9 cellular contexts compared by ENCODE assay signal in the genomic region with DNA sequence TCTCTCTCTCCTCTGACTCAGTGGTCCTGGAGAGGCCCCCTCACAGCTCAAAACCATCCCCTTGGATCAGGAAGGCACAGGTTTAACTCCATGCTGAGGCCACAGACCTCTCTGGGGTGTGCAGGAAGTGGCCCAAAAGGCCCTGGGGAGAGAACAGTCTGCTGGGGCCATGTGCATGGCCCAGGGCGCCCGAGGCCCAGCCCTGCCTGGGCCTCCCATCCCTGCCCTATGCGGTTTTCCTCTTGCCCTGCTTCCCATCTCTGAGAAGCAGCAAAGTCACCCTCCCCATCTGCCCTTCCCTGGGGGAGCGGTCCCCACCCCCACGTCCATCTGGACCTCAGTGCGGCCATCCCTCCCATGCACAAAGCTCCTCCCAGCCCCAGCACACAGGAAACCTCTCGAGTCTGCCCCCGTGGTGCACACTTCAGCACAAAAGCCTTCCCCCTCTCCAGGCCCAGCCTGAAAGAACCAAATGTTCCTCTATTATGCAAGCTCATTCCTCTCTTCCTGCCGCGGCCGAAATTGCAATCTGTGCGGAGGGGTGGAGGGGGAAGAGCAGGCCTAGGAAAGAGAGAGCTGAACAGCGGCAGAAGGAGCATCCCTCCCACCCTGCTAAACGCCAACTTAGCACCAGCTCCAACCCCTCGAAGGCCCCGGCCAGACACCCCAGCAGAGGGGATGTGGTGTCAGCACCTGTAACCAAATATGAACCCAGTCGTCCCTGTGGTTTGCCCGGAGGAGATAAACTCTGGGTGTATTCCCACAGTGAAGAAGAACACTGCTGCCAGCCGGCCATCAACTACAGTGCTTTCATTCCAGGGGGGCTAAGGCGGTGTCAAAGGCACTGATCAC.
DNase-seq lines count a peak whose midpoint lies in the region; ATAC-seq, FAIRE-seq and TF ChIP-seq lines count a peak whose summit lies in the region.
"Had no signal": no experiment of that assay in that cellular context is flagged by ENCODE, and none has a peak within 500 bp of the region (broad histone marks: within the 10 kb centered on the region; RNA-seq: fewer than 3 reads in every experiment).

No MANE protein-coding gene starts in this region.

- no peak overlapping the region for H2AK5ac ChIP-seq in mesendoderm (ENCODE audit: low read length)

- no peak for FAIRE-seq in A549 (lab: Jason Lieb, UNC)

- H3K23ac ChIP-seq in mesendoderm (ENCODE audit: low read length) = no peak overlapping the region

- ATAC-seq in A549 = 0 out of 6 replicates have a peak, but pooled peaks have one; percentile 5 to 9

- peaks cover 18% of the 10 kb centered on the region for H3K9me3 ChIP-seq in A549
- no peaks in the 10 kb centered on the region for H3K9me3 ChIP-seq in colonic mucosa
- H3K9me3 ChIP-seq in transverse colon = no peaks in the 10 kb centered on the region

- H2BK120ac ChIP-seq in mesendoderm (ENCODE audit: low read depth, low read length) = no peak overlapping the region

- H3K9ac ChIP-seq in colonic mucosa (ENCODE audit: low read depth in 2 of 2, low read length in 2 of 2) = peak overlapping the region; percentile 27 to 61
- no peak overlapping the region for H3K9ac ChIP-seq in mesendoderm (ENCODE audit: low read length)

- H4K5ac ChIP-seq in mesendoderm (ENCODE audit: low read length) = no peak overlapping the region

- TF ChIP-seq RAD21 in A549 (conservative IDR thresholded peaks at IDR 0.05 in 1 of 2, IDR thresholded peaks at IDR 0.05 in 1 of 2) = no peak

- H3K4me1 ChIP-seq in A549 (peaks cover 8% of the 10 kb centered on the region), colonic mucosa (no peaks in the 10 kb centered on the region), mesendoderm (ENCODE audit: control insufficient read depth, low read depth, low read length) (peaks cover 9% of the 10 kb centered on the region), transverse colon (peaks cover 8 to 30% (median 18%) of the 10 kb centered on the region in 4 donors)

- no peaks in the 10 kb centered on the region for H3K36me3 ChIP-seq in colonic mucosa
- H3K36me3 ChIP-seq in mesendoderm (ENCODE audit: control insufficient read depth, insufficient read depth, low read length) = no peaks in the 10 kb centered on the region
- H3K36me3 ChIP-seq in transverse colon = no peaks in the 10 kb centered on the region

- no peak overlapping the region for H2BK5ac ChIP-seq in mesendoderm (ENCODE audit: low read length)

- POLR2A ChIA-PET in A549 (lab: Yijun Ruan, JAX) = no interaction called here

- no peaks in the 10 kb centered on the region for H3K79me2 ChIP-seq in mesendoderm (ENCODE audit: control insufficient read depth, insufficient read depth, low read length)

- DNase-seq in A549 (ENCODE audit: low read depth in 1 of 2, low spot score in 1 of 2) (no peak), H4 (ENCODE audit: low spot score) (peak; percentile 71), NCI-H82 (lab: John Stamatoyannopoulos, UW) (peak; percentile 99), colonic mucosa (peak; percentile 65), mesendoderm (peak; percentile 53), transverse colon (peak; percentile 73)
- no peak for DNase-seq in activated CD4-positive, CD25-positive, alpha-beta regulatory T cell (lab: John Stamatoyannopoulos, UW)
- no peak for DNase-seq in activated naive CD4-positive, alpha-beta T cell treated with Interleukin-2 at 50 U/mL for 16 hours
- DNase-seq: activated B cell treated with CpG ODN at 0.5 μM for 24 hours had no signal

- H3K56ac ChIP-seq in mesendoderm (ENCODE audit: low read length) = peak overlapping the region; percentile 19

- H3K4me2 ChIP-seq in A549 (no peak overlapping the region), mesendoderm (ENCODE audit: low read length) (no peak overlapping the region)

- in situ Hi-C loops in transverse colon (cut with MboI; ENCODE audit: low pct_ligation_motif_present in 1 of 4, low pct_unique_long_range_greater_than_20kb in 1 of 4, low sequenced_read_pairs in 3 of 4) = loop anchor here in 3 of 4 donors (25.0 kb wide), 5 partner anchors 168 to 418 kb away; no protein-coding TSS in a partner anchor

- TF ChIP-seq POLR2A in A549 (IDR thresholded peaks at IDR 0.05; ENCODE audit: low read length) (no peak; the same call in 1 of the 2 replicates), transverse colon (IDR thresholded peaks at IDR 0.05) (no peak)

- H3K4ac ChIP-seq in mesendoderm (ENCODE audit: low read depth, low read length) = no peak overlapping the region

- no peak overlapping the region for H2BK15ac ChIP-seq in mesendoderm (replicated peaks; ENCODE audit: low read depth)

- H3K18ac ChIP-seq in mesendoderm (ENCODE audit: low read length) = no peak overlapping the region

- no peak overlapping the region for H4K8ac ChIP-seq in mesendoderm (ENCODE audit: low read depth, low read length)

- no peaks in the 10 kb centered on the region for H3K79me1 ChIP-seq in mesendoderm (ENCODE audit: low read length)

- H3K27me3 ChIP-seq in colonic mucosa (no peaks in the 10 kb centered on the region), mesendoderm (ENCODE audit: insufficient read depth, low read length, poor library complexity) (no peaks in the 10 kb centered on the region), transverse colon (no peaks in the 10 kb centered on the region)

- TF ChIP-seq EP300 in A549 (IDR thresholded peaks at IDR 0.05) (no peak), transverse colon (IDR thresholded peaks at IDR 0.05; ENCODE audit: low read depth) (peak; percentile 80)

- CTCF ChIA-PET in A549 (lab: Yijun Ruan, JAX) = interaction anchor here (1.7 to 9.7 kb wide), 4 partner anchors 11 to 718 kb away, joined by 3 to 101 read pairs (median 16); no protein-coding TSS in a partner anchor

- H3K27ac ChIP-seq in A549 (peak overlapping the region; percentile 20 to 28; a peak in 2 of 6 replicates), colonic mucosa (peak overlapping the region; percentile 23), mesendoderm (ENCODE audit: low read depth, low read length) (no peak overlapping the region), transverse colon (peak overlapping the region; percentile 77 to 90 (median 85))

- WGBS in A549 (ENCODE audit: missing lambda C conversion rate) = 83% methylated on average over 20 of the region's 20 CpGs
- WGBS in mesendoderm (ENCODE audit: extremely low coverage, insufficient coverage, low lambda C conversion rate) = no CpG with 5 or more reads among the region's 20 CpGs
- 39% methylated on average over 20 of the region's 20 CpGs; no CpG with 5 or more reads in 1 of the 2 donors for WGBS in transverse colon (ENCODE audit: low coverage in 1 of 2), 2 donors

- intact Hi-C loops in colonic mucosa (cut with DNase I) = loop anchor here (5.0 kb wide), 1 partner anchor 188 kb away; the partner anchor contains the start of gene NCOR2
- intact Hi-C loops in transverse colon (cut with DNase I; ENCODE audit: low total_unique reads) = loop anchor here (5.0 kb wide), 2 partner anchors 38 to 188 kb away; partner anchors contain the start of gene NCOR2

- no peak for TF ChIP-seq CTCF in A549 (IDR thresholded peaks at IDR 0.05)
- TF ChIP-seq CTCF in colonic mucosa (IDR thresholded peaks at IDR 0.05) = no peak
- no peak for TF ChIP-seq CTCF in transverse colon (IDR thresholded peaks at IDR 0.05)

- H3K4me3 ChIP-seq in A549 (no peak overlapping the region), colonic mucosa (no peak overlapping the region), mesendoderm (ENCODE audit: low read length) (no peak overlapping the region), transverse colon (no peak overlapping the region)

TF ChIP-seq in A549, 52 proteins besides CTCF, POLR2A, EP300 and RAD21:
- no peak for TF ChIP-seq CBX2 (IDR thresholded peaks at IDR 0.05; ENCODE audit: borderline replicate concordance, low read depth)
- TF ChIP-seq ZSCAN20 (CRISPR knock-in tag; IDR thresholded peaks at IDR 0.05) = no peak
- no peak for TF ChIP-seq NPAS2 (CRISPR knock-in tag; IDR thresholded peaks at IDR 0.05; ENCODE audit: borderline replicate concordance)
- no peak for TF ChIP-seq MAZ (IDR thresholded peaks at IDR 0.05; ENCODE audit: borderline replicate concordance, low read depth, low read length)
- no peak for TF ChIP-seq BHLHE40 (IDR thresholded peaks at IDR 0.05; ENCODE audit: low read depth, low read length)
- TF ChIP-seq NR3C1 (IDR thresholded peaks at IDR 0.05) = no peak
- TF ChIP-seq, protein P1, sequence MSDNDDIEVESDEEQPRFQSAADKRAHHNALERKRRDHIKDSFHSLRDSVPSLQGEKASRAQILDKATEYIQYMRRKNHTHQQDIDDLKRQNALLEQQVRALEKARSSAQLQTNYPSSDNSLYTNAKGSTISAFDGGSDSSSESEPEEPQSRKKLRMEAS (IDR thresholded peaks at IDR 0.05) = no peak
- TF ChIP-seq KDM5A (IDR thresholded peaks at IDR 0.05) = no peak
- no peak for TF ChIP-seq CHD2 (IDR thresholded peaks at IDR 0.05; ENCODE audit: low read length, partially characterized antibody)
- no peak for TF ChIP-seq EHMT2 (IDR thresholded peaks at IDR 0.05; ENCODE audit: low read depth)
- TF ChIP-seq FOSB (CRISPR knock-in tag; IDR thresholded peaks at IDR 0.05) = no peak
- no peak for TF ChIP-seq ZFP36 (IDR thresholded peaks at IDR 0.05; ENCODE audit: borderline replicate concordance, partially characterized antibody)
- no peak for TF ChIP-seq JUN (IDR thresholded peaks at IDR 0.05)
- no peak for TF ChIP-seq BCL3 (IDR thresholded peaks at IDR 0.05)
- no peak for TF ChIP-seq KDM1A (IDR thresholded peaks at IDR 0.05; ENCODE audit: low read depth)

Comparison
In these comparisons a context has a peak if more than half of its experiments do, and no peak if none do; other contexts are left out.
1. DNase-seq: peak in H4 (single experiment), NCI-H82 (single experiment), colonic mucosa (single experiment), mesendoderm (single experiment) and transverse colon (single experiment); none in A549 (0 of 2), activated CD4-positive, CD25-positive, alpha-beta regulatory T cell (0 of 4) and activated naive CD4-positive, alpha-beta T cell treated with Interleukin-2 at 50 U/mL for 16 hours (single experiment).